Comparison of ENCODE assay signal across 8 cellular contexts in genomic region chr3:187016639-187017345, GRCh38.
A peak's percentile ranks its signal among the peaks of the same experiment; 100 is the strongest.
DNase-seq lines count a peak whose midpoint lies in the region; ATAC-seq and TF ChIP-seq lines count a peak whose summit lies in the region.

No MANE protein-coding gene starts in this region.

- no peaks in the 10 kb centered on the region for H3K4me1 ChIP-seq in sigmoid colon

- DNase-seq in AG10803 (ENCODE audit: low read depth), result peak; percentile 12
- DNase-seq in NB4 (ENCODE audit: low read depth), result peak; percentile 83
- peak; percentile 29 for DNase-seq in glomerular endothelial cell (ENCODE audit: extremely low read depth, low read depth, low spot score)
- DNase-seq in sigmoid colon, result no peak
- DNase-seq in RKO (ENCODE audit: low spot score), result no peak
- DNase-seq in NCI-H446 treated with DMSO at 0.1 percent for 48 hours (lab: John Stamatoyannopoulos, UW), result no peak
- no peak for DNase-seq in GM20000 (ENCODE audit: low spot score)

- no peaks in the 10 kb centered on the region for H3K27me3 ChIP-seq in sigmoid colon

- ATAC-seq in GM19395 (IDR thresholded peaks at IDR 0.05; ENCODE audit: unreplicated experiment), result peak; percentile 30

- 64 to 75% methylated on average over 4 of the region's 4 CpGs for WGBS in sigmoid colon, 2 donors

- intact Hi-C loops in sigmoid colon (cut with DNase I), result no loop called here

- no peaks in the 10 kb centered on the region for H3K9me3 ChIP-seq in sigmoid colon

- TF ChIP-seq POLR2A in NB4 (IDR thresholded peaks at IDR 0.05; ENCODE audit: extremely low read depth, insufficient read length) (no peak), sigmoid colon (IDR thresholded peaks at IDR 0.05) (no peak)

- no peak overlapping the region for H3K4me3 ChIP-seq in AG10803 (ENCODE audit: low read length)
- no peak overlapping the region for H3K4me3 ChIP-seq in NB4 (ENCODE audit: low read depth, low read length)
- no peak overlapping the region for H3K4me3 ChIP-seq in sigmoid colon

- TF ChIP-seq CTCF in AG10803 (conservative IDR thresholded peaks at IDR 0.05; ENCODE audit: low read length) (no peak), NB4 (IDR thresholded peaks at IDR 0.05; ENCODE audit: low read depth, low read length) (no peak), sigmoid colon (IDR thresholded peaks at IDR 0.05) (no peak), GM20000 (IDR thresholded peaks at IDR 0.05; ENCODE audit: extremely low read depth, missing control alignments) (no peak)

- TF ChIP-seq EP300 in sigmoid colon (IDR thresholded peaks at IDR 0.05), result no peak

- H3K27ac ChIP-seq in sigmoid colon, result no peak overlapping the region

- no peaks in the 10 kb centered on the region for H3K36me3 ChIP-seq in sigmoid colon

Comparison
In these comparisons a context has a peak if more than half of its experiments do, and no peak if none do; other contexts are left out.
1. DNase-seq: peak in AG10803 (single experiment), NB4 (single experiment) and glomerular endothelial cell (single experiment); none in sigmoid colon (single experiment), RKO (single experiment), NCI-H446 treated with DMSO at 0.1 percent for 48 hours (single experiment) and GM20000 (single experiment).